Comparison of ENCODE assay signal across 1 cellular context in the genomic region with DNA sequence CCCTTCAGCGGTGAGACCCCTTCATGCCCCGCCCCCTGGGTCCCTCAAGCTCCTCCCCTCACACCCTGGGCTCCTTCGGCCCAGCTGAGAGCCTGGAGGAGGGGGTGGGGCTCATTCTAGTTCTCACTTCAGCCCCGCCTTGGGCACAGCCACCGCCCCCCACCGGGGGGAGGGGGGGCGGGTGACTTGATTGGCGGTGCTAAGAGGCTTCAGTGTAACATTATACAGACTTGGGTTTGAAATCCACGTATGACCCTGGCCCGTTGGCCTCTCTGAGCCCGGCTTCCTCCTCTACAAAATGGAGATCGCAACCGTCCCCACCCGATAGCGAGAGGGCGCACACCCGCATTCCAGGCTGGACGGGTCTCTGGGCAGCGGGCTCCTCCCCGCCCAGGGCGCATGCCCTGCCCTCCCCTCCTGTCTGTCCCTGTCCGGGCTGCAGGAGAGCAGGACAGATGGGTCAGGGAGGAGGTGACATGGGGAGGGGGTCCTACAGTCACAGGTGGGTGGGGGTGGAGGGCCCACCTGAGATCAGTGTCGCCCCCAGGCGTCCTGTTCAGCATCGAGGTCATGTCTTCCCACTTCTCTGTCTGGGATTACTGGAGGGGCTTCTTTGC.
TF ChIP-seq lines count a peak whose summit lies in the region.

No MANE protein-coding gene starts in this region.

TF ChIP-seq in HepG2, 621 proteins besides CTCF, POLR2A, EP300 and RAD21:
- TF ChIP-seq ZNF251 (CRISPR knock-in tag; IDR thresholded peaks at IDR 0.05), result no peak
- TF ChIP-seq, protein P1, sequence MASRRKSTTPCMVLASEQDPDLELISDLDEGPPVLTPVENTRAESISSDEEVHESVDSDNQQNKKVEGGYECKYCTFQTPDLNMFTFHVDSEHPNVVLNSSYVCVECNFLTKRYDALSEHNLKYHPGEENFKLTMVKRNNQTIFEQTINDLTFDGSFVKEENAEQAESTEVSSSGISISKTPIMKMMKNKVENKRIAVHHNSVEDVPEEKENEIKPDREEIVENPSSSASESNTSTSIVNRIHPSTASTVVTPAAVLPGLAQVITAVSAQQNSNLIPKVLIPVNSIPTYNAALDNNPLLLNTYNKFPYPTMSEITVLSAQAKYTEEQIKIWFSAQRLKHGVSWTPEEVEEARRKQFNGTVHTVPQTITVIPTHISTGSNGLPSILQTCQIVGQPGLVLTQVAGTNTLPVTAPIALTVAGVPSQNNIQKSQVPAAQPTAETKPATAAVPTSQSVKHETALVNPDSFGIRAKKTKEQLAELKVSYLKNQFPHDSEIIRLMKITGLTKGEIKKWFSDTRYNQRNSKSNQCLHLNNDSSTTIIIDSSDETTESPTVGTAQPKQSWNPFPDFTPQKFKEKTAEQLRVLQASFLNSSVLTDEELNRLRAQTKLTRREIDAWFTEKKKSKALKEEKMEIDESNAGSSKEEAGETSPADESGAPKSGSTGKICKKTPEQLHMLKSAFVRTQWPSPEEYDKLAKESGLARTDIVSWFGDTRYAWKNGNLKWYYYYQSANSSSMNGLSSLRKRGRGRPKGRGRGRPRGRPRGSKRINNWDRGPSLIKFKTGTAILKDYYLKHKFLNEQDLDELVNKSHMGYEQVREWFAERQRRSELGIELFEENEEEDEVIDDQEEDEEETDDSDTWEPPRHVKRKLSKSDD (CRISPR knock-in tag; IDR thresholded peaks at IDR 0.05; ENCODE audit: low read depth), result no peak
- no peak for TF ChIP-seq ZNF558 (CRISPR knock-in tag; IDR thresholded peaks at IDR 0.05; ENCODE audit: borderline replicate concordance)
- TF ChIP-seq NR2F2 (IDR thresholded peaks at IDR 0.05; ENCODE audit: borderline replicate concordance, low read depth), result no peak
- no peak for TF ChIP-seq NFATC3 (CRISPR knock-in tag; IDR thresholded peaks at IDR 0.05)
- TF ChIP-seq BRCA1 (CRISPR knock-in tag; IDR thresholded peaks at IDR 0.05), result no peak
- no peak for TF ChIP-seq TARDBP (CRISPR knock-in tag; IDR thresholded peaks at IDR 0.05)
- no peak for TF ChIP-seq ZNF557 (CRISPR knock-in tag; IDR thresholded peaks at IDR 0.05)
- TF ChIP-seq ZIK1 (CRISPR knock-in tag; IDR thresholded peaks at IDR 0.05; ENCODE audit: borderline replicate concordance, low read depth), result no peak
- TF ChIP-seq ZBTB42 (CRISPR knock-in tag; IDR thresholded peaks at IDR 0.05), result no peak
- no peak for TF ChIP-seq SRSF4 (IDR thresholded peaks at IDR 0.05; ENCODE audit: low read depth, low read length, poor library complexity, severe bottlenecking)
- TF ChIP-seq HCFC1 (IDR thresholded peaks at IDR 0.05; ENCODE audit: low read depth, low read length), result no peak
- no peak for TF ChIP-seq RCOR2 (CRISPR knock-in tag; IDR thresholded peaks at IDR 0.05)
- no peak for TF ChIP-seq JARID2 (CRISPR knock-in tag; IDR thresholded peaks at IDR 0.05; ENCODE audit: insufficient replicate concordance)
